Comparison of ENCODE assay signal across 10 cellular contexts in the genomic region with DNA sequence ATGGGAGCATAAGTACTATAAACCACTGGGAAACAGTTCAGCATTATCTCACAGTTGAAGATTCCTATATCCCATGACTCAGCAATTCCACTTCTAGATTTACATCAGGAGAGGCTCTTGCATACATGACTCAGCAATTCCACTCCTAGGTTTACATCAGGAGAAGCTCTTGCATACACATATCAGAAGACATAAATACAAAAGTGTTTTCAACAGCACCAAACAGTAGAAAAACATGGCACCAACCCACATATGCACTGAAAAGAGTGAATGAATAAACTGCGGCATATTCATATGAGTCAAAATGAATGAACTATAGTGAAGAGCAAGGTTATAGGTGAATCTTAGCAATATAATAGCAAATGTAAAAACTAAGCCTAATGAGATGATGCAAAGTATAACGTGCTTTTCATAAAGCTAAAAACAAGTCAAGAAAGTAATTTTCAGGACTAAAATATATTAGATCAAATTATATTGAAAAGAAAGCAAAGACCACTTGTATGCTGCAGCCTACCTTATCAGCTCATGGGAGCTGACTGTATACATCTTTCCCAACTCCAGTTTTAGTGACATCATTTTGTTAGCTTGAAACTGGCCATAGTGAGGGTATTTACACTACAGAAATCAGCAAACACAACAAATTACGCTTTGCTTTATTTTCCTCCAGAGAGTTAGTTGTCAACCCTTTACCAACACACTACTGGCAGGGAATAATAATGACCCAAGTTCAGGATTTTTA.
DNase-seq lines count a peak whose midpoint lies in the region; ATAC-seq and TF ChIP-seq lines count a peak whose summit lies in the region.
"Had no signal": no experiment of that assay in that cellular context is flagged by ENCODE, and none has a peak within 500 bp of the region (broad histone marks: within the 10 kb centered on the region; RNA-seq: fewer than 3 reads in every experiment).

No MANE protein-coding gene starts in this region.

- CTCF ChIA-PET in RWPE1 (lab: Yijun Ruan, JAX): interaction anchor here (0.6 to 0.7 kb wide), 2 partner anchors 9 to 194 kb away, joined by 3 to 5 read pairs; no protein-coding TSS in a partner anchor

- DNase-seq in AG09309 (ENCODE audit: low read depth) (peak; percentile 57), HCEC 1CT (peak; percentile 80), RWPE1 (ENCODE audit: low spot score) (peak; percentile 36), fibroblast of pulmonary artery (ENCODE audit: low read depth) (peak; percentile 89), NCI-H446 treated with DMSO at 0.1 percent for 48 hours (lab: John Stamatoyannopoulos, UW) (no peak), Right ventricle myocardium inferior (ENCODE audit: missing footprints) (no peak)
- DNase-seq: effector CD4-positive, alpha-beta T cell had no signal

- TF ChIP-seq CTCF in AG09309 (IDR thresholded peaks at IDR 0.05; ENCODE audit: control insufficient read depth, insufficient read depth, low read depth, low read length, missing control alignments): no peak
- TF ChIP-seq CTCF in RWPE1 (conservative IDR thresholded peaks at IDR 0.05; ENCODE audit: low read depth): no peak
- no peak for TF ChIP-seq CTCF in fibroblast of pulmonary artery (IDR thresholded peaks at IDR 0.05; ENCODE audit: low read length, missing control alignments)

- H3K27ac ChIP-seq in RWPE1: no peak overlapping the region
- H3K27ac ChIP-seq: neural progenitor cell had no signal

- no peak for ATAC-seq in HG02981 (IDR thresholded peaks at IDR 0.05; ENCODE audit: unreplicated experiment)
- ATAC-seq in GM18867 (IDR thresholded peaks at IDR 0.05; ENCODE audit: unreplicated experiment): no peak
- ATAC-seq in Right ventricle myocardium inferior: no peak

- POLR2A ChIA-PET in RWPE1 (lab: Yijun Ruan, JAX; ENCODE audit: low non-redundant PET): no interaction called here

- no peak overlapping the region for H3K4me3 ChIP-seq in AG09309 (ENCODE audit: control insufficient read depth, low read depth, low read length)
- H3K4me3 ChIP-seq in fibroblast of pulmonary artery (replicated peaks; ENCODE audit: low read depth, low read length): no peak overlapping the region
- H3K4me3 ChIP-seq: neural progenitor cell had no signal

- intact Hi-C loops in Right ventricle myocardium inferior (cut with DNase I): no loop called here

Comparison
In these comparisons a context has a peak if more than half of its experiments do, and no peak if none do; other contexts are left out.
1. DNase-seq: peak in AG09309 (single experiment), HCEC 1CT (single experiment), RWPE1 (single experiment) and fibroblast of pulmonary artery (single experiment); none in NCI-H446 treated with DMSO at 0.1 percent for 48 hours (single experiment) and Right ventricle myocardium inferior (single experiment).